In genomic region chr13:52306336-52306735, GRCh38 we compare ENCODE assay signal across 7 cellular contexts.
DNase-seq lines count a peak whose midpoint lies in the region; ATAC-seq, FAIRE-seq and TF ChIP-seq lines count a peak whose summit lies in the region.
"Not testable (repeated sequence)": the region's sequence is repeated elsewhere in the genome, so short reads cannot be mapped to it uniquely, and the experiment has no call there.

No MANE protein-coding gene starts in this region.

- H3K79me2 ChIP-seq in K562 (ENCODE audit: control insufficient read depth, insufficient read depth, low read length) = not testable (repeated sequence)

- not testable (repeated sequence) for H4K20me1 ChIP-seq in K562 (replicated peaks; ENCODE audit: control insufficient read depth, insufficient read depth, low read length)

- no CpG with 5 or more reads among the region's 1 CpG for WGBS in K562 (ENCODE audit: insufficient coverage, low coverage, missing lambda C conversion rate)
- no CpG with 5 or more reads among the region's 1 CpG for WGBS in heart left ventricle, 4 donors
- no CpG with 5 or more reads among the region's 1 CpG for WGBS in heart right ventricle, 2 donors
- no CpG with 5 or more reads among the region's 1 CpG for WGBS in psoas muscle, 3 donors

- H3K36me3 ChIP-seq in K562 (ENCODE audit: control insufficient read depth, insufficient read depth, low read length); bronchial epithelial cell (ENCODE audit: control insufficient read depth, insufficient read depth, low read length); heart left ventricle; heart right ventricle; psoas muscle (ENCODE audit: insufficient read depth in 1 of 2, low read depth in 1 of 2): not testable (repeated sequence)

- not testable (repeated sequence) for DNase-seq in K562 (ENCODE audit: extremely low read depth in 1 of 4, low spot score in 3 of 4); bronchial epithelial cell (ENCODE audit: low read depth); Right ventricle myocardium superior; heart left ventricle; heart right ventricle; left ventricle myocardium superior; psoas muscle

- not testable (repeated sequence) for H2AFZ ChIP-seq in K562 (ENCODE audit: low read depth, low read length)

- H3K27me3 ChIP-seq in K562 (ENCODE audit: control insufficient read depth in 2 of 2, insufficient read depth in 2 of 2, low read length in 2 of 2); bronchial epithelial cell (ENCODE audit: control insufficient read depth, insufficient read depth, low read length); heart left ventricle; heart right ventricle; psoas muscle (ENCODE audit: insufficient read depth in 3 of 3, low read length in 2 of 3): not testable (repeated sequence)

- not testable (repeated sequence) for H3K27ac ChIP-seq in K562 (ENCODE audit: extremely low read depth, low read depth, low read length); heart left ventricle; heart right ventricle; psoas muscle

- POLR2A ChIA-PET in K562 (lab: Yijun Ruan, JAX) = not testable (repeated sequence)

- not testable (repeated sequence) for TF ChIP-seq EP300 in K562 (IDR thresholded peaks at IDR 0.05; ENCODE audit: low read length)

- not testable (repeated sequence) for H3K4me1 ChIP-seq in K562 (replicated peaks in 1 of 2; ENCODE audit: control insufficient read depth in 2 of 2, insufficient read depth in 2 of 2, low read length in 2 of 2); heart left ventricle; heart right ventricle; psoas muscle

- BruUV-seq in K562 (replicated peaks; lab: Mats Ljungman, UMichigan) = not testable (repeated sequence)

- TF ChIP-seq CTCF in K562 (IDR thresholded peaks at IDR 0.05 in 2 of 3, conservative IDR thresholded peaks at IDR 0.05 in 1 of 3; ENCODE audit: insufficient read depth in 2 of 3, low read depth in 1 of 3, low read length in 3 of 3); bronchial epithelial cell (IDR thresholded peaks at IDR 0.05; ENCODE audit: insufficient read depth, low read length, severe bottlenecking); heart left ventricle (IDR thresholded peaks at IDR 0.05); heart right ventricle (IDR thresholded peaks at IDR 0.05); psoas muscle (IDR thresholded peaks at IDR 0.05): not testable (repeated sequence)

- not testable (repeated sequence) for TF ChIP-seq POLR2A in K562 (conservative IDR thresholded peaks at IDR 0.05); heart left ventricle (IDR thresholded peaks at IDR 0.05)

- not testable (repeated sequence) for TF ChIP-seq RAD21 in K562 (CRISPR knock-in tag; conservative IDR thresholded peaks at IDR 0.05 in 1 of 2, IDR thresholded peaks at IDR 0.05 in 1 of 2)

- H3K4me3 ChIP-seq in K562; bronchial epithelial cell (ENCODE audit: low read depth, low read length); heart left ventricle; heart right ventricle; psoas muscle: not testable (repeated sequence)

- not testable (repeated sequence) for H3K9me1 ChIP-seq in K562 (ENCODE audit: control insufficient read depth, insufficient read depth, low read length)

- CTCF ChIA-PET in K562 (lab: Yijun Ruan, JAX; ENCODE audit: low intra/inter-chr PET ratio) = not testable (repeated sequence)

- not testable (repeated sequence) for H3K9ac ChIP-seq in K562 (ENCODE audit: insufficient read depth in 1 of 2, low read depth in 2 of 2, low read length in 2 of 2)

- not testable (repeated sequence) for H3K4me2 ChIP-seq in K562 (ENCODE audit: insufficient read depth, low read length)

- H3K9me3 ChIP-seq in K562 (replicated peaks; ENCODE audit: control insufficient read depth, insufficient read depth, low read depth, low read length); psoas muscle: not testable (repeated sequence)
- H3K9me3 ChIP-seq in heart left ventricle (peaks cover 0 to 19% (median 5%) of the 10 kb centered on the region in 12 donors), heart right ventricle (peaks cover 0 to 23% (median 7%) of the 10 kb centered on the region in 11 donors)

- in situ Hi-C loops in K562 (cut with MboI) = not testable (repeated sequence)

- ATAC-seq in K562 = not testable (repeated sequence)
- ATAC-seq in Right ventricle myocardium superior (ENCODE audit: poor library complexity) = peak; percentile 65
- peak; percentile 64 to 91 (median 76) for ATAC-seq in heart left ventricle
- peak in 5 of 8 donors; percentile 63 to 87 (median 81) for ATAC-seq in heart right ventricle
- ATAC-seq in left ventricle myocardium superior = peak; percentile 85
- peak; percentile 35 to 74 (median 56) for ATAC-seq in psoas muscle

- intact Hi-C loops in K562 (cut with micrococcal nuclease); Right ventricle myocardium superior (cut with DNase I); heart left ventricle (cut with DNase I); heart right ventricle (cut with DNase I); left ventricle myocardium superior (cut with micrococcal nuclease); psoas muscle (cut with DNase I): not testable (repeated sequence)

- FAIRE-seq in K562 (lab: Jason Lieb, UNC) = peak; percentile 40
- peak; percentile 40 for FAIRE-seq in bronchial epithelial cell (lab: Jason Lieb, UNC)
